In the genomic region with DNA sequence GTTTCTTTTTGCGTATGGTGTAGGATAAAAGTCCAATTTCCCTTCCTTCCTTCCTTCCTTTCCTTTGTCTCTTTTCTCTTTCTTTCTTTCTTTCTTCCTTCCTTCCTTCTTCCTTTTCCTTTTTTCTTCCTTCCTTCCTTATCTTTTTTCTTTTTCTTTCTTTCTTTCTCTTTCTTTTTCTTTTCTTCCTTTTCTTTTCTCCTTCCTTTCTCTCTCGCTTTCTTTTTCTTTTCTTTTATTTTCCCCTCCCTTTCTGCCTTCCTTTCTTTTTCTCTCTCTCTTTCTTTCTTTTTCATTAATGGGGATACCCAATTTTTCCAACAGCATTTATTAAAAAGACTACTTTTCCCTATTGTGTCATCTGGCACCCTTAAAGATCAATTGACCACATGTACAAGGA, we compare ENCODE assay signal across 1 cellular context.
TF ChIP-seq lines count a peak whose summit lies in the region.

No MANE protein-coding gene starts in this region.

TF ChIP-seq in WTC11, 78 proteins besides CTCF, POLR2A, EP300 and RAD21:
- TF ChIP-seq AFF4 (CRISPR knock-in tag; IDR thresholded peaks at IDR 0.05; ENCODE audit: borderline replicate concordance): no peak
- TF ChIP-seq, protein P1, sequence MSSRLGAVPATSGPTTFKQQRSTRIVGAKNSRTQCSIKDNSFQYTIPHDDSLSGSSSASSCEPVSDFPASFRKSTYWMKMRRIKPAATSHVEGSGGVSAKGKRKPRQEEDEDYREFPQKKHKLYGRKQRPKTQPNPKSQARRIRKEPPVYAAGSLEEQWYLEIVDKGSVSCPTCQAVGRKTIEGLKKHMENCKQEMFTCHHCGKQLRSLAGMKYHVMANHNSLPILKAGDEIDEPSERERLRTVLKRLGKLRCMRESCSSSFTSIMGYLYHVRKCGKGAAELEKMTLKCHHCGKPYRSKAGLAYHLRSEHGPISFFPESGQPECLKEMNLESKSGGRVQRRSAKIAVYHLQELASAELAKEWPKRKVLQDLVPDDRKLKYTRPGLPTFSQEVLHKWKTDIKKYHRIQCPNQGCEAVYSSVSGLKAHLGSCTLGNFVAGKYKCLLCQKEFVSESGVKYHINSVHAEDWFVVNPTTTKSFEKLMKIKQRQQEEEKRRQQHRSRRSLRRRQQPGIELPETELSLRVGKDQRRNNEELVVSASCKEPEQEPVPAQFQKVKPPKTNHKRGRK (CRISPR knock-in tag; IDR thresholded peaks at IDR 0.05; ENCODE audit: borderline replicate concordance): peak; percentile 80; the same call in 1 of the 2 replicates
- TF ChIP-seq, protein P2, sequence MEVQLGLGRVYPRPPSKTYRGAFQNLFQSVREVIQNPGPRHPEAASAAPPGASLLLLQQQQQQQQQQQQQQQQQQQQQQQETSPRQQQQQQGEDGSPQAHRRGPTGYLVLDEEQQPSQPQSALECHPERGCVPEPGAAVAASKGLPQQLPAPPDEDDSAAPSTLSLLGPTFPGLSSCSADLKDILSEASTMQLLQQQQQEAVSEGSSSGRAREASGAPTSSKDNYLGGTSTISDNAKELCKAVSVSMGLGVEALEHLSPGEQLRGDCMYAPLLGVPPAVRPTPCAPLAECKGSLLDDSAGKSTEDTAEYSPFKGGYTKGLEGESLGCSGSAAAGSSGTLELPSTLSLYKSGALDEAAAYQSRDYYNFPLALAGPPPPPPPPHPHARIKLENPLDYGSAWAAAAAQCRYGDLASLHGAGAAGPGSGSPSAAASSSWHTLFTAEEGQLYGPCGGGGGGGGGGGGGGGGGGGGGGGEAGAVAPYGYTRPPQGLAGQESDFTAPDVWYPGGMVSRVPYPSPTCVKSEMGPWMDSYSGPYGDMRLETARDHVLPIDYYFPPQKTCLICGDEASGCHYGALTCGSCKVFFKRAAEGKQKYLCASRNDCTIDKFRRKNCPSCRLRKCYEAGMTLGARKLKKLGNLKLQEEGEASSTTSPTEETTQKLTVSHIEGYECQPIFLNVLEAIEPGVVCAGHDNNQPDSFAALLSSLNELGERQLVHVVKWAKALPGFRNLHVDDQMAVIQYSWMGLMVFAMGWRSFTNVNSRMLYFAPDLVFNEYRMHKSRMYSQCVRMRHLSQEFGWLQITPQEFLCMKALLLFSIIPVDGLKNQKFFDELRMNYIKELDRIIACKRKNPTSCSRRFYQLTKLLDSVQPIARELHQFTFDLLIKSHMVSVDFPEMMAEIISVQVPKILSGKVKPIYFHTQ (CRISPR knock-in tag; IDR thresholded peaks at IDR 0.05): no peak
TF ChIP-seq in WTC11: peak in this region for 1.
